1 cellular context compared by ENCODE assay signal in the genomic region with DNA sequence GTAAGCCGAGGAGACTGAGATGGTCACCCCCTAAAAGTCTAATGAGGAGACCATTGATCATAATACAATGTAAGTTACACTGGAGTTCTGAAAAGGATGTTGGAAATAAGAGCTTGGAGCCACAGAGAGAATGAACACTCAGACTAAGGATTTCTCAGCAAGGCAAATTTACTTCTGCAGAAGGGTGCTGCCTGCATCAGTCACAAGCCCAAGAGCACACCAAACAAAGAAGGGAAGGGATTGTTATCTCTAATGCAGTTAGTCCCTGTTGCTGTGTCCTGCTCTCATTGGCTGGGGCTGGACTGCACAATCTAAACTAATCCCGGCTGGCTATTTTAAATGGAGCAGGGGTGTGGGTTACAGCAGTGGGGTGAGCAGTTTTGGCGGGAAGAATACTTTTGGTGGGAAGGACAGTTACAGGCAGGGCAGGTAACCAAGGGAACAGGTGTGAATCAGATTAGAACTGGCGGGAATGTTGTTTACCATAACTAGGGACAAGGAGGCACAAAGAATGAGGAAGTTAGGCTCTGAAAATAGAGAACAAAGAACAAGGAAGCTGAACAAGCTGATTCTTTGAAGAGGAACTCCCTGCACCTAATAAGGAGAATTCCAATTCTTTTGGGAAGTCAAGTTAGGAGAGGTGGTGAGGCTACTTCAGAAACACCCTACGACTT.
TF ChIP-seq lines count a peak whose summit lies in the region.

No MANE protein-coding gene starts in this region.

TF ChIP-seq in K562, 482 proteins besides CTCF, POLR2A, EP300 and RAD21 (continues in another document):
- TF ChIP-seq MYBL2 (IDR thresholded peaks at IDR 0.05; ENCODE audit: low read depth), result no peak
- TF ChIP-seq MYBL2 (CRISPR knock-in tag; IDR thresholded peaks at IDR 0.05; ENCODE audit: borderline replicate concordance), result no peak
- TF ChIP-seq, protein P1, sequence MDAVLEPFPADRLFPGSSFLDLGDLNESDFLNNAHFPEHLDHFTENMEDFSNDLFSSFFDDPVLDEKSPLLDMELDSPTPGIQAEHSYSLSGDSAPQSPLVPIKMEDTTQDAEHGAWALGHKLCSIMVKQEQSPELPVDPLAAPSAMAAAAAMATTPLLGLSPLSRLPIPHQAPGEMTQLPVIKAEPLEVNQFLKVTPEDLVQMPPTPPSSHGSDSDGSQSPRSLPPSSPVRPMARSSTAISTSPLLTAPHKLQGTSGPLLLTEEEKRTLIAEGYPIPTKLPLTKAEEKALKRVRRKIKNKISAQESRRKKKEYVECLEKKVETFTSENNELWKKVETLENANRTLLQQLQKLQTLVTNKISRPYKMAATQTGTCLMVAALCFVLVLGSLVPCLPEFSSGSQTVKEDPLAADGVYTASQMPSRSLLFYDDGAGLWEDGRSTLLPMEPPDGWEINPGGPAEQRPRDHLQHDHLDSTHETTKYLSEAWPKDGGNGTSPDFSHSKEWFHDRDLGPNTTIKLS (IDR thresholded peaks at IDR 0.05; ENCODE audit: borderline replicate concordance, low read depth), result no peak
- TF ChIP-seq HNRNPLL (IDR thresholded peaks at IDR 0.05; ENCODE audit: low read depth, low read length, poor library complexity, severe bottlenecking), result no peak
- TF ChIP-seq NR2C2 (CRISPR knock-in tag; IDR thresholded peaks at IDR 0.05), result no peak
- TF ChIP-seq NR2C2 (tag; IDR thresholded peaks at IDR 0.05), result no peak
- TF ChIP-seq L3MBTL2 (IDR thresholded peaks at IDR 0.05), result 0 out of 2 replicates have a peak, but pooled peaks have one; percentile 18
- no peak for TF ChIP-seq ZNF444 (CRISPR knock-in tag; IDR thresholded peaks at IDR 0.05)
- no peak for TF ChIP-seq NCOR1 (IDR thresholded peaks at IDR 0.05)
- peak; percentile 93 for TF ChIP-seq ZNF561 (CRISPR knock-in tag; conservative IDR thresholded peaks at IDR 0.05)
- TF ChIP-seq NEUROD1 (IDR thresholded peaks at IDR 0.05; ENCODE audit: borderline replicate concordance, low read depth, low read length, partially characterized antibody), result no peak
- TF ChIP-seq, protein P2, sequence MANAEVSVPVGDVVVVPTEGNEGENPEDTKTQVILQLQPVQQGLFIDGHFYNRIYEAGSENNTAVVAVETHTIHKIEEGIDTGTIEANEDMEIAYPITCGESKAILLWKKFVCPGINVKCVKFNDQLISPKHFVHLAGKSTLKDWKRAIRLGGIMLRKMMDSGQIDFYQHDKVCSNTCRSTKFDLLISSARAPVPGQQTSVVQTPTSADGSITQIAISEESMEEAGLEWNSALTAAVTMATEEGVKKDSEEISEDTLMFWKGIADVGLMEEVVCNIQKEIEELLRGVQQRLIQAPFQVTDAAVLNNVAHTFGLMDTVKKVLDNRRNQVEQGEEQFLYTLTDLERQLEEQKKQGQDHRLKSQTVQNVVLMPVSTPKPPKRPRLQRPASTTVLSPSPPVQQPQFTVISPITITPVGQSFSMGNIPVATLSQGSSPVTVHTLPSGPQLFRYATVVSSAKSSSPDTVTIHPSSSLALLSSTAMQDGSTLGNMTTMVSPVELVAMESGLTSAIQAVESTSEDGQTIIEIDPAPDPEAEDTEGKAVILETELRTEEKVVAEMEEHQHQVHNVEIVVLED (CRISPR knock-in tag; IDR thresholded peaks at IDR 0.05), result no peak
- TF ChIP-seq, protein P3, sequence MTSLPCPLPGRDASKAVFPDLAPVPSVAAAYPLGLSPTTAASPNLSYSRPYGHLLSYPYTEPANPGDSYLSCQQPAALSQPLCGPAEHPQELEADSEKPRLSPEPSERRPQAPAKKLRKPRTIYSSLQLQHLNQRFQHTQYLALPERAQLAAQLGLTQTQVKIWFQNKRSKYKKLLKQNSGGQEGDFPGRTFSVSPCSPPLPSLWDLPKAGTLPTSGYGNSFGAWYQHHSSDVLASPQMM (CRISPR knock-in tag; IDR thresholded peaks at IDR 0.05), result no peak
- no peak for TF ChIP-seq ARID2 (IDR thresholded peaks at IDR 0.05)
- TF ChIP-seq SUPT5H (IDR thresholded peaks at IDR 0.05), result no peak
- no peak for TF ChIP-seq ZNF212 (CRISPR knock-in tag; IDR thresholded peaks at IDR 0.05)
- TF ChIP-seq, protein P4, sequence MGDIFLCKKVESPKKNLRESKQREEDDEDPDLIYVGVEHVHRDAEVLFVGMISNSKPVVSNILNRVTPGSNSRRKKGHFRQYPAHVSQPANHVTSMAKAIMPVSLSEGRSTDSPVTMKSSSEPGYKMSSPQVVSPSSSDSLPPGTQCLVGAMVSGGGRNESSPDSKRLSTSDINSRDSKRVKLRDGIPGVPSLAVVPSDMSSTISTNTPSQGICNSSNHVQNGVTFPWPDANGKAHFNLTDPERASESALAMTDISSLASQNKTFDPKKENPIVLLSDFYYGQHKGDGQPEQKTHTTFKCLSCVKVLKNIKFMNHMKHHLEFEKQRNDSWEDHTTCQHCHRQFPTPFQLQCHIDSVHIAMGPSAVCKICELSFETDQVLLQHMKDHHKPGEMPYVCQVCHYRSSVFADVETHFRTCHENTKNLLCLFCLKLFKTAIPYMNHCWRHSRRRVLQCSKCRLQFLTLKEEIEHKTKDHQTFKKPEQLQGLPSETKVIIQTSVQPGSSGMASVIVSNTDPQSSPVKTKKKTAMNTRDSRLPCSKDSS (IDR thresholded peaks at IDR 0.05; ENCODE audit: low read depth, partially characterized antibody), result peak; percentile 100
- TF ChIP-seq, protein P5, sequence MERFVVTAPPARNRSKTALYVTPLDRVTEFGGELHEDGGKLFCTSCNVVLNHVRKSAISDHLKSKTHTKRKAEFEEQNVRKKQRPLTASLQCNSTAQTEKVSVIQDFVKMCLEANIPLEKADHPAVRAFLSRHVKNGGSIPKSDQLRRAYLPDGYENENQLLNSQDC (CRISPR knock-in tag; IDR thresholded peaks at IDR 0.05), result no peak
- TF ChIP-seq DPF2 (IDR thresholded peaks at IDR 0.05), result no peak
- TF ChIP-seq SREBF2 (CRISPR knock-in tag; IDR thresholded peaks at IDR 0.05), result no peak
- TF ChIP-seq ZEB2 (IDR thresholded peaks at IDR 0.05), result peak; percentile 90
- TF ChIP-seq, protein P6, sequence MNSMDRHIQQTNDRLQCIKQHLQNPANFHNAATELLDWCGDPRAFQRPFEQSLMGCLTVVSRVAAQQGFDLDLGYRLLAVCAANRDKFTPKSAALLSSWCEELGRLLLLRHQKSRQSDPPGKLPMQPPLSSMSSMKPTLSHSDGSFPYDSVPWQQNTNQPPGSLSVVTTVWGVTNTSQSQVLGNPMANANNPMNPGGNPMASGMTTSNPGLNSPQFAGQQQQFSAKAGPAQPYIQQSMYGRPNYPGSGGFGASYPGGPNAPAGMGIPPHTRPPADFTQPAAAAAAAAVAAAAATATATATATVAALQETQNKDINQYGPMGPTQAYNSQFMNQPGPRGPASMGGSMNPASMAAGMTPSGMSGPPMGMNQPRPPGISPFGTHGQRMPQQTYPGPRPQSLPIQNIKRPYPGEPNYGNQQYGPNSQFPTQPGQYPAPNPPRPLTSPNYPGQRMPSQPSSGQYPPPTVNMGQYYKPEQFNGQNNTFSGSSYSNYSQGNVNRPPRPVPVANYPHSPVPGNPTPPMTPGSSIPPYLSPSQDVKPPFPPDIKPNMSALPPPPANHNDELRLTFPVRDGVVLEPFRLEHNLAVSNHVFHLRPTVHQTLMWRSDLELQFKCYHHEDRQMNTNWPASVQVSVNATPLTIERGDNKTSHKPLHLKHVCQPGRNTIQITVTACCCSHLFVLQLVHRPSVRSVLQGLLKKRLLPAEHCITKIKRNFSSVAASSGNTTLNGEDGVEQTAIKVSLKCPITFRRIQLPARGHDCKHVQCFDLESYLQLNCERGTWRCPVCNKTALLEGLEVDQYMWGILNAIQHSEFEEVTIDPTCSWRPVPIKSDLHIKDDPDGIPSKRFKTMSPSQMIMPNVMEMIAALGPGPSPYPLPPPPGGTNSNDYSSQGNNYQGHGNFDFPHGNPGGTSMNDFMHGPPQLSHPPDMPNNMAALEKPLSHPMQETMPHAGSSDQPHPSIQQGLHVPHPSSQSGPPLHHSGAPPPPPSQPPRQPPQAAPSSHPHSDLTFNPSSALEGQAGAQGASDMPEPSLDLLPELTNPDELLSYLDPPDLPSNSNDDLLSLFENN (IDR thresholded peaks at IDR 0.05; ENCODE audit: low read depth in 2 of 2, low read length in 2 of 2), result no peak
- TF ChIP-seq, protein P7, sequence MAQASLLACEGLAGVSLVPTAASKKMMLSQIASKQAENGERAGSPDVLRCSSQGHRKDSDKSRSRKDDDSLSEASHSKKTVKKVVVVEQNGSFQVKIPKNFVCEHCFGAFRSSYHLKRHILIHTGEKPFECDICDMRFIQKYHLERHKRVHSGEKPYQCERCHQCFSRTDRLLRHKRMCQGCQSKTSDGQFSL (CRISPR knock-in tag; IDR thresholded peaks at IDR 0.05), result no peak
- TF ChIP-seq, protein P7 (tag; IDR thresholded peaks at IDR 0.05), result no peak
- TF ChIP-seq CHCHD3 (CRISPR knock-in tag; IDR thresholded peaks at IDR 0.05), result no peak
- TF ChIP-seq CBX5 (IDR thresholded peaks at IDR 0.05; ENCODE audit: borderline replicate concordance, low read depth), result peak; percentile 100
- peak in 1 of 2 experiments; percentile 100; a peak in 2 of 3 replicates for TF ChIP-seq CBX3 (IDR thresholded peaks at IDR 0.05; ENCODE audit: borderline replicate concordance in 1 of 2, low read length in 2 of 2)
- TF ChIP-seq RFX5 (IDR thresholded peaks at IDR 0.05; ENCODE audit: low read depth, low read length), result no peak
- TF ChIP-seq, protein P8, sequence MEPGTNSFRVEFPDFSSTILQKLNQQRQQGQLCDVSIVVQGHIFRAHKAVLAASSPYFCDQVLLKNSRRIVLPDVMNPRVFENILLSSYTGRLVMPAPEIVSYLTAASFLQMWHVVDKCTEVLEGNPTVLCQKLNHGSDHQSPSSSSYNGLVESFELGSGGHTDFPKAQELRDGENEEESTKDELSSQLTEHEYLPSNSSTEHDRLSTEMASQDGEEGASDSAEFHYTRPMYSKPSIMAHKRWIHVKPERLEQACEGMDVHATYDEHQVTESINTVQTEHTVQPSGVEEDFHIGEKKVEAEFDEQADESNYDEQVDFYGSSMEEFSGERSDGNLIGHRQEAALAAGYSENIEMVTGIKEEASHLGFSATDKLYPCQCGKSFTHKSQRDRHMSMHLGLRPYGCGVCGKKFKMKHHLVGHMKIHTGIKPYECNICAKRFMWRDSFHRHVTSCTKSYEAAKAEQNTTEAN (CRISPR knock-in tag; IDR thresholded peaks at IDR 0.05), result no peak
- no peak for TF ChIP-seq SRSF7 (optimal IDR thresholded peaks at IDR 0.05; ENCODE audit: low read depth, low read length)
- TF ChIP-seq, protein P9, sequence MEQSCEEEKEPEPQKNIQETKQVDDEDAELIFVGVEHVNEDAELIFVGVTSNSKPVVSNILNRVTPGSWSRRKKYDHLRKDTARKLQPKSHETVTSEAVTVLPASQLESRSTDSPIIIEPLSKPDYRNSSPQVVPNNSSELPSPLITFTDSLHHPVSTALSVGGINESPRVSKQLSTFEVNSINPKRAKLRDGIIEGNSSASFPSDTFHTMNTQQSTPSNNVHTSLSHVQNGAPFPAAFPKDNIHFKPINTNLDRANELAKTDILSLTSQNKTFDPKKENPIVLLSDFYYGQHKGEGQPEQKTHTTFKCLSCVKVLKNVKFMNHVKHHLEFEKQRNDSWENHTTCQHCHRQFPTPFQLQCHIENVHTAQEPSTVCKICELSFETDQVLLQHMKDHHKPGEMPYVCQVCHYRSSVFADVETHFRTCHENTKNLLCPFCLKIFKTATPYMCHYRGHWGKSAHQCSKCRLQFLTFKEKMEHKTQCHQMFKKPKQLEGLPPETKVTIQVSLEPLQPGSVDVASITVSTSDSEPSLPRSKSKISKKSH (CRISPR knock-in tag; IDR thresholded peaks at IDR 0.05), result peak; percentile 77; the same call in 1 of the 2 replicates
- no peak for TF ChIP-seq SRF (CRISPR knock-in tag; IDR thresholded peaks at IDR 0.05)
- no peak for TF ChIP-seq SRSF1 (IDR thresholded peaks at IDR 0.05; ENCODE audit: low read depth, low read length)
- no peak for TF ChIP-seq NCOA4 (IDR thresholded peaks at IDR 0.05; ENCODE audit: partially characterized antibody)
- TF ChIP-seq TAF9B (IDR thresholded peaks at IDR 0.05; ENCODE audit: partially characterized antibody), result no peak
- TF ChIP-seq, protein P10, sequence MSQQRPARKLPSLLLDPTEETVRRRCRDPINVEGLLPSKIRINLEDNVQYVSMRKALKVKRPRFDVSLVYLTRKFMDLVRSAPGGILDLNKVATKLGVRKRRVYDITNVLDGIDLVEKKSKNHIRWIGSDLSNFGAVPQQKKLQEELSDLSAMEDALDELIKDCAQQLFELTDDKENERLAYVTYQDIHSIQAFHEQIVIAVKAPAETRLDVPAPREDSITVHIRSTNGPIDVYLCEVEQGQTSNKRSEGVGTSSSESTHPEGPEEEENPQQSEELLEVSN (IDR thresholded peaks at IDR 0.05; ENCODE audit: borderline replicate concordance in 1 of 2, extremely low read depth in 1 of 2, insufficient read depth in 1 of 2, insufficient read length in 1 of 2, low read depth in 1 of 2, low read length in 1 of 2, poor library complexity in 1 of 2, severe bottlenecking in 1 of 2), result peak in 1 of 2 experiments; percentile 47
- no peak for TF ChIP-seq MAFK (IDR thresholded peaks at IDR 0.05; ENCODE audit: low read length)
- TF ChIP-seq TRIM28 (IDR thresholded peaks at IDR 0.05), result peak; percentile 99
- no peak for TF ChIP-seq ZNF12 (CRISPR knock-in tag; IDR thresholded peaks at IDR 0.05)
- TF ChIP-seq, protein P11, sequence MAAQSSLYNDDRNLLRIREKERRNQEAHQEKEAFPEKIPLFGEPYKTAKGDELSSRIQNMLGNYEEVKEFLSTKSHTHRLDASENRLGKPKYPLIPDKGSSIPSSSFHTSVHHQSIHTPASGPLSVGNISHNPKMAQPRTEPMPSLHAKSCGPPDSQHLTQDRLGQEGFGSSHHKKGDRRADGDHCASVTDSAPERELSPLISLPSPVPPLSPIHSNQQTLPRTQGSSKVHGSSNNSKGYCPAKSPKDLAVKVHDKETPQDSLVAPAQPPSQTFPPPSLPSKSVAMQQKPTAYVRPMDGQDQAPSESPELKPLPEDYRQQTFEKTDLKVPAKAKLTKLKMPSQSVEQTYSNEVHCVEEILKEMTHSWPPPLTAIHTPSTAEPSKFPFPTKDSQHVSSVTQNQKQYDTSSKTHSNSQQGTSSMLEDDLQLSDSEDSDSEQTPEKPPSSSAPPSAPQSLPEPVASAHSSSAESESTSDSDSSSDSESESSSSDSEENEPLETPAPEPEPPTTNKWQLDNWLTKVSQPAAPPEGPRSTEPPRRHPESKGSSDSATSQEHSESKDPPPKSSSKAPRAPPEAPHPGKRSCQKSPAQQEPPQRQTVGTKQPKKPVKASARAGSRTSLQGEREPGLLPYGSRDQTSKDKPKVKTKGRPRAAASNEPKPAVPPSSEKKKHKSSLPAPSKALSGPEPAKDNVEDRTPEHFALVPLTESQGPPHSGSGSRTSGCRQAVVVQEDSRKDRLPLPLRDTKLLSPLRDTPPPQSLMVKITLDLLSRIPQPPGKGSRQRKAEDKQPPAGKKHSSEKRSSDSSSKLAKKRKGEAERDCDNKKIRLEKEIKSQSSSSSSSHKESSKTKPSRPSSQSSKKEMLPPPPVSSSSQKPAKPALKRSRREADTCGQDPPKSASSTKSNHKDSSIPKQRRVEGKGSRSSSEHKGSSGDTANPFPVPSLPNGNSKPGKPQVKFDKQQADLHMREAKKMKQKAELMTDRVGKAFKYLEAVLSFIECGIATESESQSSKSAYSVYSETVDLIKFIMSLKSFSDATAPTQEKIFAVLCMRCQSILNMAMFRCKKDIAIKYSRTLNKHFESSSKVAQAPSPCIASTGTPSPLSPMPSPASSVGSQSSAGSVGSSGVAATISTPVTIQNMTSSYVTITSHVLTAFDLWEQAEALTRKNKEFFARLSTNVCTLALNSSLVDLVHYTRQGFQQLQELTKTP (IDR thresholded peaks at IDR 0.05; ENCODE audit: low read depth in 1 of 2, partially characterized antibody in 2 of 2), result peak in 1 of 2 experiments; percentile 52
- no peak for TF ChIP-seq RBM17 (IDR thresholded peaks at IDR 0.05; ENCODE audit: borderline replicate concordance, low read depth, low read length)
